ENCODE assay signal across 16 cellular contexts in the genomic region with DNA sequence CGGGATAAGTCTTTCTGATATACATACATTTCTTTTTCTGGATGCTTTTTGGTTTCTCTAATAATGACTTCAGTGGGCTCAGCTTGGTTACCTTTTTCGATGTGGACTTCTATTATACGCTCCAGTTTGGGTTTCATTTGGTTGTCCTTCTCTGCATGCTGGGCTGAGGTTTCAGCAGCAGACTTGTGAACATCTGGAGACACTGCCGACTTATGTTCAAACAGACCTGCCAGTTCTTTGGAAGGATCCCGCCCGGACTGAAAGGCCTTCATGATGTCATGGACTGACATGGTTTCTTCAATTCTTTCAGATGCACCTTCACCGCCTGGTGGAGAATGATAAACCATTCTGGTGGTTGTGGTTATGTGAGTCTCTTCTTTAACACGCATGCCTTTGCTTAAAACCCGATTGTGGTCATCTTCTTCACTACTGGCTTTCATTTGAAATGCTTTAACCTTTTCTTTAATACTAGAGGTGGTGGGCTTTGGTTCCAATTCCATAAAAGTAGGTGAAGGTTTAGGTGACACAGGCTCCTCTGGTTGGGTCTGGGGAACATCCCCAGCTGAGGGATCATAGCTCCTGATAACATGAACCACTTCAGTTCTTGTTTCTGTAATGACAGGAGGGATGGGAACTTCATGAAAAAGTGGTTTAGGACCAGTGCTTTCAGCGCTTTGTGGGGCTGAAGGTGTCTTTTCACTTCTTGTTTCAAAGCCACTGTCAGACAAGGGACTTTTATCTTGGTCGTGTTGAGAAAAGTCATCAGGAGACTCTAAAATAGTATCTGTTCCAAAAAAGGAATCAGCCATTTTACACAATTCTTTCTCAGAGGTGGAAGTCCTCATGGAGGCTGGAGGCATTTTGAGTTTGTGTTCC.
DNase-seq lines count a peak whose midpoint lies in the region; ATAC-seq and TF ChIP-seq lines count a peak whose summit lies in the region.
"Had no signal": no experiment of that assay in that cellular context is flagged by ENCODE, and none has a peak within 500 bp of the region (broad histone marks: within the 10 kb centered on the region; RNA-seq: fewer than 3 reads in every experiment).

No MANE protein-coding gene starts in this region.

- no peak for DNase-seq in activated naive CD8-positive, alpha-beta T cell treated with anti-CD3 and anti-CD28 coated beads, Interleukin-2, amount 50 U/mL, for 24 hours
- no peak for DNase-seq in activated naive CD8-positive, alpha-beta T cell treated with anti-CD3 and anti-CD28 coated beads for 36 hours
- DNase-seq in NCI-H748 treated with DMSO at 0.1 percent for 48 hours (lab: John Stamatoyannopoulos, UW) (no peak), type B pancreatic cell (ENCODE audit: extremely low spot score, unreplicated experiment) (no peak), upper lobe of right lung (no peak), AG08395 (ENCODE audit: low spot score) (no peak)
- DNase-seq: activated T-cell treated with anti-CD3 and anti-CD28 coated beads, Interleukin-2, amount 50 U/mL, for 48 hours; Calu3; NCI-H345; thyroid gland had no signal

- intact Hi-C loops in upper lobe of right lung (cut with DNase I), result no loop called here

- H3K36me3 ChIP-seq in upper lobe of right lung, result peaks cover 16% of the 10 kb centered on the region
- H3K36me3 ChIP-seq: breast epithelium, thyroid gland had no signal

- H3K9me3 ChIP-seq in upper lobe of right lung, result no peaks in the 10 kb centered on the region
- H3K9me3 ChIP-seq: breast epithelium, thyroid gland had no signal

- H3K27me3 Mint-ChIP-seq in activated naive CD8-positive, alpha-beta T cell treated with anti-CD3 and anti-CD28 coated beads, Interleukin-2, amount 50 U/mL, for 24 hours, result peaks cover 2% of the 10 kb centered on the region
- peaks cover 7% of the 10 kb centered on the region for H3K27me3 Mint-ChIP-seq in activated naive CD8-positive, alpha-beta T cell treated with anti-CD3 and anti-CD28 coated beads for 36 hours
- no peaks in the 10 kb centered on the region for H3K27me3 Mint-ChIP-seq in type B pancreatic cell

- no peak overlapping the region for H3K27ac ChIP-seq in upper lobe of right lung
- H3K27ac ChIP-seq: 22Rv1, breast epithelium, thyroid gland had no signal

- H3K36me3 Mint-ChIP-seq in activated naive CD8-positive, alpha-beta T cell treated with anti-CD3 and anti-CD28 coated beads, Interleukin-2, amount 50 U/mL, for 24 hours (ENCODE audit: low read depth), result no peaks in the 10 kb centered on the region
- no peaks in the 10 kb centered on the region for H3K36me3 Mint-ChIP-seq in activated naive CD8-positive, alpha-beta T cell treated with anti-CD3 and anti-CD28 coated beads for 36 hours
- peaks cover 68% of the 10 kb centered on the region for H3K36me3 Mint-ChIP-seq in type B pancreatic cell

- no peaks in the 10 kb centered on the region for H3K4me1 ChIP-seq in upper lobe of right lung
- H3K4me1 ChIP-seq: breast epithelium, thyroid gland had no signal

- no peak overlapping the region for H3K27ac Mint-ChIP-seq in activated naive CD8-positive, alpha-beta T cell treated with anti-CD3 and anti-CD28 coated beads, Interleukin-2, amount 50 U/mL, for 24 hours
- no peak overlapping the region for H3K27ac Mint-ChIP-seq in activated naive CD8-positive, alpha-beta T cell treated with anti-CD3 and anti-CD28 coated beads for 36 hours
- H3K27ac Mint-ChIP-seq in type B pancreatic cell, result no peak overlapping the region
- H3K27ac Mint-ChIP-seq: mesothelial cell of epicardium had no signal

- no peak for TF ChIP-seq CTCF in type B pancreatic cell (conservative IDR thresholded peaks at IDR 0.05)
- TF ChIP-seq CTCF in upper lobe of right lung (IDR thresholded peaks at IDR 0.05), result no peak

- no peaks in the 10 kb centered on the region for H3K27me3 ChIP-seq in upper lobe of right lung
- H3K27me3 ChIP-seq: breast epithelium, thyroid gland had no signal

- no peak overlapping the region for H3K4me3 ChIP-seq in upper lobe of right lung
- H3K4me3 ChIP-seq: breast epithelium, thyroid gland had no signal

- H3K9me3 Mint-ChIP-seq in activated naive CD8-positive, alpha-beta T cell treated with anti-CD3 and anti-CD28 coated beads, Interleukin-2, amount 50 U/mL, for 24 hours, result no peaks in the 10 kb centered on the region
- no peaks in the 10 kb centered on the region for H3K9me3 Mint-ChIP-seq in activated naive CD8-positive, alpha-beta T cell treated with anti-CD3 and anti-CD28 coated beads for 36 hours
- no peaks in the 10 kb centered on the region for H3K9me3 Mint-ChIP-seq in type B pancreatic cell

- H3K4me1 Mint-ChIP-seq in activated naive CD8-positive, alpha-beta T cell treated with anti-CD3 and anti-CD28 coated beads, Interleukin-2, amount 50 U/mL, for 24 hours, result no peaks in the 10 kb centered on the region
- no peaks in the 10 kb centered on the region for H3K4me1 Mint-ChIP-seq in activated naive CD8-positive, alpha-beta T cell treated with anti-CD3 and anti-CD28 coated beads for 36 hours
- no peaks in the 10 kb centered on the region for H3K4me1 Mint-ChIP-seq in type B pancreatic cell (ENCODE audit: unreplicated experiment)
- H3K4me1 Mint-ChIP-seq: mesothelial cell of epicardium had no signal

- peak; percentile 20 for ATAC-seq in activated naive CD8-positive, alpha-beta T cell treated with anti-CD3 and anti-CD28 coated beads, Interleukin-2, amount 50 U/mL, for 24 hours
- peak; percentile 89 for ATAC-seq in GM21737 (IDR thresholded peaks at IDR 0.05; ENCODE audit: unreplicated experiment)
- ATAC-seq in HG03135 (IDR thresholded peaks at IDR 0.05; ENCODE audit: unreplicated experiment), result peak; percentile 90
- ATAC-seq in upper lobe of right lung, result no peak
- ATAC-seq: Right ventricle myocardium inferior had no signal

- no peak overlapping the region for H3K4me3 Mint-ChIP-seq in activated naive CD8-positive, alpha-beta T cell treated with anti-CD3 and anti-CD28 coated beads, Interleukin-2, amount 50 U/mL, for 24 hours
- no peak overlapping the region for H3K4me3 Mint-ChIP-seq in activated naive CD8-positive, alpha-beta T cell treated with anti-CD3 and anti-CD28 coated beads for 36 hours
- no peak overlapping the region for H3K4me3 Mint-ChIP-seq in type B pancreatic cell
- H3K4me3 Mint-ChIP-seq: mesothelial cell of epicardium had no signal
